ENCODE assay signal across 13 cellular contexts in genomic region chr5:41747291-41747690, GRCh38.
DNase-seq lines count a peak whose midpoint lies in the region; ATAC-seq and TF ChIP-seq lines count a peak whose summit lies in the region.
"Had no signal": no experiment of that assay in that cellular context is flagged by ENCODE, and none has a peak within 500 bp of the region (broad histone marks: within the 10 kb centered on the region; RNA-seq: fewer than 3 reads in every experiment).

No MANE protein-coding gene starts in this region.

- H2BK5ac ChIP-seq in mesenchymal stem cell (ENCODE audit: low read depth, low read length, poor library complexity, severe bottlenecking), result no peak overlapping the region

- H3K23ac ChIP-seq in mesenchymal stem cell (ENCODE audit: low read length in 2 of 2), result no peak overlapping the region

- no peak overlapping the region for H2AFZ ChIP-seq in mesenchymal stem cell (ENCODE audit: low read depth, low read length)
- H2AFZ ChIP-seq: parathyroid adenoma had no signal

- no peak overlapping the region for H2BK12ac ChIP-seq in mesenchymal stem cell (ENCODE audit: low read length in 2 of 2)

- H3K27me3 Mint-ChIP-seq in T-helper 17 cell, result no peaks in the 10 kb centered on the region
- H3K27me3 Mint-ChIP-seq: activated naive CD4-positive, alpha-beta T cell treated with anti-CD3 and anti-CD28 coated beads, Interleukin-2, amount 50 U/mL, for 24 hours had no signal

- 89% methylated on average over 1 of the region's 1 CpG for WGBS in mesenchymal stem cell

- H3K27ac Mint-ChIP-seq in T-helper 17 cell, result no peak overlapping the region
- H3K27ac Mint-ChIP-seq: activated naive CD4-positive, alpha-beta T cell treated with anti-CD3 and anti-CD28 coated beads, Interleukin-2, amount 50 U/mL, for 24 hours had no signal

- no peak for ATAC-seq in T-helper 17 cell
- ATAC-seq in HG02885 (IDR thresholded peaks at IDR 0.05; ENCODE audit: poor library complexity, unreplicated experiment), result no peak

- no peak overlapping the region for H3K4ac ChIP-seq in mesenchymal stem cell (ENCODE audit: low read depth in 1 of 2, low read length in 2 of 2)

- no peak for TF ChIP-seq CTCF in cardiac fibroblast (IDR thresholded peaks at IDR 0.05; ENCODE audit: low read depth, low read length)

- H3K9me3 ChIP-seq in mesenchymal stem cell (ENCODE audit: control insufficient read depth, low read length) (no peaks in the 10 kb centered on the region), T-helper 17 cell (ENCODE audit: control insufficient read depth, low read length, poor library complexity, severe bottlenecking) (no peaks in the 10 kb centered on the region)
- H3K9me3 ChIP-seq: MG63 had no signal

- peaks cover 2% of the 10 kb centered on the region for H3K4me1 ChIP-seq in mesenchymal stem cell (ENCODE audit: control insufficient read depth, insufficient read depth, low read depth, low read length)
- H3K4me1 ChIP-seq: parathyroid adenoma had no signal

- no peak overlapping the region for H2BK15ac ChIP-seq in mesenchymal stem cell (ENCODE audit: low read depth, poor library complexity, severe bottlenecking)

- no peak overlapping the region for H3K9ac ChIP-seq in mesenchymal stem cell (ENCODE audit: low read length)
- H3K9ac ChIP-seq: parathyroid adenoma had no signal

- H3K4me1 Mint-ChIP-seq in T-helper 17 cell, result peaks cover 4% of the 10 kb centered on the region

- no peak overlapping the region for H4K91ac ChIP-seq in mesenchymal stem cell (ENCODE audit: low read length)

- H3K27ac ChIP-seq in mesenchymal stem cell (ENCODE audit: low read length, poor library complexity, severe bottlenecking), result peak overlapping the region; percentile 34
- H3K27ac ChIP-seq: parathyroid adenoma had no signal

- peaks cover 0 to 36% of the 10 kb centered on the region in 2 experiments for H3K36me3 ChIP-seq in mesenchymal stem cell (ENCODE audit: control insufficient read depth in 1 of 2, insufficient read depth in 2 of 2, low read depth in 1 of 2, low read length in 2 of 2)

- no peak overlapping the region for H3K4me3 Mint-ChIP-seq in T-helper 17 cell
- H3K4me3 Mint-ChIP-seq: activated naive CD4-positive, alpha-beta T cell treated with anti-CD3 and anti-CD28 coated beads, Interleukin-2, amount 50 U/mL, for 24 hours had no signal

- peak; percentile 13 for DNase-seq in HCEC 1CT
- peak; percentile 5 for DNase-seq in NCI-H345 (lab: John Stamatoyannopoulos, UW)
- DNase-seq in cardiac fibroblast (ENCODE audit: low read depth in 2 of 2), result peak; percentile 72 to 73
- peak; percentile 61 for DNase-seq in mesenchymal stem cell
- DNase-seq in T-helper 17 cell, result no peak
- DNase-seq in stimulated activated CD4-positive, alpha-beta T cell treated with anti-CD3 and anti-CD28 coated beads, Interleukin-12 subunit alpha, Interleukin-12 subunit beta, amount 100 ng/mL, for 4 hours, result no peak
- no peak for DNase-seq in stimulated activated CD4-positive, alpha-beta T cell treated with anti-CD3 and anti-CD28 coated beads, Interleukin-4, amount 100 ng/mL, for 1 hour
- DNase-seq: activated CD8-positive, alpha-beta memory T cell treated with anti-CD3 and anti-CD28 coated beads for 24 hours; MG63; T-helper 2 cell had no signal

- H3K4me3 ChIP-seq in cardiac fibroblast (replicated peaks in 1 of 2; ENCODE audit: low read depth in 2 of 2, low read length in 2 of 2) (no peak overlapping the region), mesenchymal stem cell (ENCODE audit: insufficient read depth in 1 of 2, low read depth in 1 of 2, low read length in 2 of 2) (no peak overlapping the region)
- H3K4me3 ChIP-seq: MG63 had no signal

- no peaks in the 10 kb centered on the region for H3K79me1 ChIP-seq in mesenchymal stem cell (replicated peaks; ENCODE audit: low read length, poor library complexity, severe bottlenecking)

- H3K18ac ChIP-seq in mesenchymal stem cell (ENCODE audit: low read depth in 1 of 2, low read length in 2 of 2), result no peak overlapping the region

- H2AK5ac ChIP-seq in mesenchymal stem cell (ENCODE audit: low read length, severe bottlenecking), result no peak overlapping the region

- no peak overlapping the region for H3K14ac ChIP-seq in mesenchymal stem cell (ENCODE audit: low read length in 2 of 2)

- no peaks in the 10 kb centered on the region for H3K27me3 ChIP-seq in mesenchymal stem cell (ENCODE audit: control insufficient read depth in 1 of 2, insufficient read depth in 1 of 2, low read length in 2 of 2)
- H3K27me3 ChIP-seq: MG63 had no signal

- H4K8ac ChIP-seq in mesenchymal stem cell (ENCODE audit: low read length), result no peak overlapping the region

- no peaks in the 10 kb centered on the region for H3K36me3 Mint-ChIP-seq in T-helper 17 cell (ENCODE audit: low read depth)

- H3K4me2 ChIP-seq in mesenchymal stem cell (ENCODE audit: low read length, poor library complexity, severe bottlenecking), result no peak overlapping the region

- no peak overlapping the region for H2BK120ac ChIP-seq in mesenchymal stem cell (ENCODE audit: low read depth, low read length)

Comparison
In these comparisons a context has a peak if more than half of its experiments do, and no peak if none do; other contexts are left out.
1. DNase-seq: peak in HCEC 1CT (single experiment), NCI-H345 (single experiment), cardiac fibroblast (2 of 2) and mesenchymal stem cell (single experiment); none in T-helper 17 cell (0 of 3), stimulated activated CD4-positive, alpha-beta T cell treated with anti-CD3 and anti-CD28 coated beads, Interleukin-12 subunit alpha, Interleukin-12 subunit beta, amount 100 ng/mL, for 4 hours (single experiment) and stimulated activated CD4-positive, alpha-beta T cell treated with anti-CD3 and anti-CD28 coated beads, Interleukin-4, amount 100 ng/mL, for 1 hour (single experiment).